In genomic region chr10:50929670-50930069, GRCh38 we compare ENCODE assay signal across 29 cellular contexts. TPM values are rescaled to one million over a fixed set of nuclear protein-coding genes. Genes with fewer than 3 reads are reported as not detected.
DNase-seq lines count a peak whose midpoint lies in the region; ATAC-seq, FAIRE-seq and TF ChIP-seq lines count a peak whose summit lies in the region.
"Had no signal": no experiment of that assay in that cellular context is flagged by ENCODE, and none has a peak within 500 bp of the region (broad histone marks: within the 10 kb centered on the region; RNA-seq: fewer than 3 reads in every experiment).

No MANE protein-coding gene starts in this region.

- TF ChIP-seq CTCF in NB4 (IDR thresholded peaks at IDR 0.05; ENCODE audit: low read depth, low read length) (no peak), bronchial epithelial cell (IDR thresholded peaks at IDR 0.05; ENCODE audit: insufficient read depth, low read length, severe bottlenecking) (no peak)

- H3K4me3 ChIP-seq in NB4 (ENCODE audit: low read depth, low read length), result no peak overlapping the region
- H3K4me3 ChIP-seq in bronchial epithelial cell (ENCODE audit: low read depth, low read length), result no peak overlapping the region
- H3K4me3 ChIP-seq: A549, lung had no signal

- TF ChIP-seq POLR2A in H54 (IDR thresholded peaks at IDR 0.05; ENCODE audit: low read depth, low read length), result no peak
- no peak for TF ChIP-seq POLR2A in NB4 (IDR thresholded peaks at IDR 0.05; ENCODE audit: extremely low read depth, insufficient read length)

- no peaks in the 10 kb centered on the region for H3K4me1 Mint-ChIP-seq in T-cell
- H3K4me1 Mint-ChIP-seq: activated B cell treated with CpG ODN at 0.5 μM for 24 hours; activated CD4-positive, alpha-beta memory T cell treated with anti-CD3 and anti-CD28 coated beads, Interleukin-2, amount 10 ng/mL, durations not matched to agents 7 days and 5 days; activated naive CD4-positive, alpha-beta T cell treated with anti-CD3 and anti-CD28 coated beads, Interleukin-2, amount 10 ng/mL, durations not matched to agents 7 days and 5 days had no signal

- H3K4me3 Mint-ChIP-seq in T-cell, result no peak overlapping the region
- H3K4me3 Mint-ChIP-seq: activated B cell treated with CpG ODN at 0.5 μM for 24 hours; activated CD4-positive, alpha-beta memory T cell treated with anti-CD3 and anti-CD28 coated beads, Interleukin-2, amount 10 ng/mL, durations not matched to agents 7 days and 5 days; activated naive CD4-positive, alpha-beta T cell treated with anti-CD3 and anti-CD28 coated beads, Interleukin-2, amount 10 ng/mL, durations not matched to agents 7 days and 5 days; activated T-cell treated with anti-CD3 and anti-CD28 coated beads, Interleukin-2, amount 50 U/mL, for 24 hours had no signal

- no peaks in the 10 kb centered on the region for H3K36me3 Mint-ChIP-seq in T-cell
- H3K36me3 Mint-ChIP-seq: activated naive CD4-positive, alpha-beta T cell treated with anti-CD3 and anti-CD28 coated beads, Interleukin-2, amount 10 ng/mL, durations not matched to agents 7 days and 5 days had no signal

- POLR2A ChIA-PET in T-cell (lab: Charles Lee), result interaction anchor here in 1 of 2 donors (0.7 kb wide), 1 partner anchor 15 kb away, joined by 3 read pairs; no protein-coding TSS in a partner anchor

- no peaks in the 10 kb centered on the region for H3K27me3 Mint-ChIP-seq in T-cell
- H3K27me3 Mint-ChIP-seq: activated B cell treated with CpG ODN at 0.5 μM for 24 hours; activated naive CD4-positive, alpha-beta T cell treated with anti-CD3 and anti-CD28 coated beads, Interleukin-2, amount 10 ng/mL, durations not matched to agents 7 days and 5 days had no signal

- DNase-seq in AG08395 (ENCODE audit: low spot score), result peak; percentile 13
- no peak for DNase-seq in H54 (ENCODE audit: insufficient read length, low spot score)
- peak; percentile 13 for DNase-seq in NB4 (ENCODE audit: low read depth)
- DNase-seq in bronchial epithelial cell (ENCODE audit: low read depth), result peak; percentile 15
- DNase-seq in frontal cortex (ENCODE audit: low spot score in 2 of 2), result no peak
- DNase-seq in LoVo (ENCODE audit: low spot score), result no peak
- DNase-seq in T-cell, result no peak
- no peak for DNase-seq in NCI-H226
- DNase-seq: activated B cell treated with CpG ODN at 0.5 μM for 24 hours; activated CD4-positive, alpha-beta memory T cell treated with anti-CD3 and anti-CD28 coated beads, Interleukin-2, amount 10 ng/mL, durations not matched to agents 7 days and 5 days; activated naive CD4-positive, alpha-beta T cell treated with anti-CD3 and anti-CD28 coated beads, Interleukin-2, amount 10 ng/mL, durations not matched to agents 7 days and 5 days; activated T-cell treated with anti-CD3 and anti-CD28 coated beads, Interleukin-2, amount 50 U/mL, for 24 hours; aorta; cerebellar nuclear complex; DMS 273 treated with DMSO at 0.1 percent for 48 hours; effector CD4-positive, alpha-beta T cell; GF-D8; NCI-H187 treated with DMSO at 0.1 percent for 48 hours; NK-92 treated with Interleukin-12 subunit alpha and Interleukin-12 subunit beta, amount 100 ng/mL, for 24 hours; right cardiac atrium; stimulated activated CD4-positive, alpha-beta T cell treated with anti-CD3 and anti-CD28 coated beads, Interleukin-15, amount 100 ng/mL, for 24 hours; T-helper 1 cell had no signal

- peak; percentile 74 for FAIRE-seq in H54 (lab: Jason Lieb, UNC)
- FAIRE-seq in bronchial epithelial cell (lab: Jason Lieb, UNC), result no peak
- FAIRE-seq in frontal cortex (lab: Jason Lieb, UNC), result no peak
- FAIRE-seq: A549, GM12891, islet of Langerhans had no signal

- CTCF ChIA-PET in T-cell (lab: Charles Lee), result no interaction called here

- no peak for ATAC-seq in T-cell (replicated peaks in 1 of 4)
- ATAC-seq: A549, right cardiac atrium, Right ventricle myocardium inferior had no signal

- peaks cover 0 to 5% (median 2%) of the 10 kb centered on the region in 3 donors for H3K9me3 Mint-ChIP-seq in T-cell
- H3K9me3 Mint-ChIP-seq: activated B cell treated with CpG ODN at 0.5 μM for 24 hours; activated CD4-positive, alpha-beta memory T cell treated with anti-CD3 and anti-CD28 coated beads, Interleukin-2, amount 10 ng/mL, durations not matched to agents 7 days and 5 days; activated naive CD4-positive, alpha-beta T cell treated with anti-CD3 and anti-CD28 coated beads, Interleukin-2, amount 10 ng/mL, durations not matched to agents 7 days and 5 days; activated T-cell treated with anti-CD3 and anti-CD28 coated beads, Interleukin-2, amount 50 U/mL, for 24 hours had no signal

- H3K36me3 ChIP-seq in bronchial epithelial cell (ENCODE audit: control insufficient read depth, insufficient read depth, low read length), result no peaks in the 10 kb centered on the region

- no peak overlapping the region for H3K27ac Mint-ChIP-seq in T-cell
- H3K27ac Mint-ChIP-seq: activated B cell treated with CpG ODN at 0.5 μM for 24 hours; activated CD4-positive, alpha-beta memory T cell treated with anti-CD3 and anti-CD28 coated beads, Interleukin-2, amount 10 ng/mL, durations not matched to agents 7 days and 5 days; activated naive CD4-positive, alpha-beta T cell treated with anti-CD3 and anti-CD28 coated beads, Interleukin-2, amount 10 ng/mL, durations not matched to agents 7 days and 5 days; activated T-cell treated with anti-CD3 and anti-CD28 coated beads, Interleukin-2, amount 50 U/mL, for 24 hours had no signal

- no peaks in the 10 kb centered on the region for H3K27me3 ChIP-seq in bronchial epithelial cell (ENCODE audit: control insufficient read depth, insufficient read depth, low read length)

RNA-seq across cellular contexts. Expression of gene A1CF, which starts 44.2 kb away (rescaled TPM):
- not detected in 2 replicates for total RNA-seq in bronchial epithelial cell
- not detected for total RNA-seq in frontal cortex
- total RNA-seq in T-cell, result under 1 TPM in 3 of 5 donors, not detected in 2; 0.07 to 0.28 (median 0.23) TPM
- total RNA-seq: activated B cell treated with CpG ODN at 0.5 μM for 24 hours; activated CD4-positive, alpha-beta memory T cell treated with anti-CD3 and anti-CD28 coated beads, Interleukin-2, amount 10 ng/mL, durations not matched to agents 7 days and 5 days; aorta; osteoblast; Right ventricle myocardium inferior; temporal lobe had no signal

Comparison
In these comparisons a context has a peak if more than half of its experiments do, and no peak if none do; other contexts are left out.
1. DNase-seq: peak in AG08395 (single experiment), NB4 (single experiment) and bronchial epithelial cell (single experiment); none in H54 (single experiment), frontal cortex (0 of 2), LoVo (single experiment), T-cell (0 of 34) and NCI-H226 (single experiment).